ENCODE assay signal across 1 cellular context in genomic region chr6:106080106-106081095, GRCh38.
TF ChIP-seq lines count a peak whose summit lies in the region.

No MANE protein-coding gene starts in this region.

TF ChIP-seq in A549, 52 proteins besides CTCF, POLR2A, EP300 and RAD21 (continued from another document):
- TF ChIP-seq, protein P1, sequence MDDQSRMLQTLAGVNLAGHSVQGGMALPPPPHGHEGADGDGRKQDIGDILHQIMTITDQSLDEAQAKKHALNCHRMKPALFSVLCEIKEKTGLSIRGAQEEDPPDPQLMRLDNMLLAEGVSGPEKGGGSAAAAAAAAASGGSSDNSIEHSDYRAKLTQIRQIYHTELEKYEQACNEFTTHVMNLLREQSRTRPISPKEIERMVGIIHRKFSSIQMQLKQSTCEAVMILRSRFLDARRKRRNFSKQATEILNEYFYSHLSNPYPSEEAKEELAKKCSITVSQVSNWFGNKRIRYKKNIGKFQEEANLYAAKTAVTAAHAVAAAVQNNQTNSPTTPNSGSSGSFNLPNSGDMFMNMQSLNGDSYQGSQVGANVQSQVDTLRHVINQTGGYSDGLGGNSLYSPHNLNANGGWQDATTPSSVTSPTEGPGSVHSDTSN (IDR thresholded peaks at IDR 0.05), result no peak
- TF ChIP-seq FOXS1 (CRISPR knock-in tag; IDR thresholded peaks at IDR 0.05), result no peak
- no peak for TF ChIP-seq E2F6 (IDR thresholded peaks at IDR 0.05; ENCODE audit: borderline replicate concordance, low read depth)
- no peak for TF ChIP-seq HMGXB4 (CRISPR knock-in tag; IDR thresholded peaks at IDR 0.05; ENCODE audit: borderline replicate concordance)
- TF ChIP-seq HES2 (IDR thresholded peaks at IDR 0.05), result no peak
- TF ChIP-seq NR3C1 (IDR thresholded peaks at IDR 0.05), result no peak
- no peak for TF ChIP-seq ZC3H11A (IDR thresholded peaks at IDR 0.05)
- TF ChIP-seq HOXB13 (CRISPR knock-in tag; IDR thresholded peaks at IDR 0.05; ENCODE audit: low read depth), result no peak
